In the genomic region with DNA sequence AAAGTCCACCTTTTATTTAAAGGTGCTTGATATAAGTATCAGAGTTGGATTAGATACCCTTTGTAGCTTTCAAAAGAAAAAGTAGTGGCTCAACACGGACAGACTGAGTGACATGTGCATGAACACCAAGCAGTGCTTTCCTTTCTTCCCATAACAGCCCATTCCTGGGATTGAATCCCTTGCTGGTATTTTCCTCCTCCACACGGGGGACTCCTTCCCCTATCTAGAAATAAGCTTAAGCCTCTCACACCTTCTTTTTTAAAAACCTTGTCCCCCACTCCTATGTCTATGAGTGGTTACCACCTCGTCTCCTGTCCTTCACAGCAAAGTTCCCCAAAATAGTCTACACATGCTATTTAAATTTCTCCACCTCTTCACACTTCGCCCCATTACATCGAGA, we compare ENCODE assay signal across 11 cellular contexts. TPM values are rescaled to one million over a fixed set of nuclear protein-coding genes. Genes with fewer than 3 reads are reported as not detected.
DNase-seq lines count a peak whose midpoint lies in the region; ATAC-seq, FAIRE-seq and TF ChIP-seq lines count a peak whose summit lies in the region.
"Had no signal": no experiment of that assay in that cellular context is flagged by ENCODE, and none has a peak within 500 bp of the region (broad histone marks: within the 10 kb centered on the region; RNA-seq: fewer than 3 reads in every experiment).

No MANE protein-coding gene starts in this region.

- in situ Hi-C loops in K562 (cut with MboI): no loop called here

- TF ChIP-seq EP300 in K562 (IDR thresholded peaks at IDR 0.05; ENCODE audit: low read length): no peak

- peak; percentile 39 to 62; a peak in 3 of 4 replicates for TF ChIP-seq RAD21 in K562 (CRISPR knock-in tag; conservative IDR thresholded peaks at IDR 0.05 in 1 of 2, IDR thresholded peaks at IDR 0.05 in 1 of 2)

- no peak for TF ChIP-seq POLR2A in K562 (conservative IDR thresholded peaks at IDR 0.05)

- 60% methylated on average over 5 of the region's 5 CpGs for WGBS in K562 (ENCODE audit: insufficient coverage, low coverage, missing lambda C conversion rate)

- H3K4me1 ChIP-seq in K562 (replicated peaks in 1 of 2; ENCODE audit: control insufficient read depth in 2 of 2, insufficient read depth in 2 of 2, low read length in 2 of 2): peaks cover 0 to 5% of the 10 kb centered on the region in 2 experiments; a peak in 2 of 5 replicates

- H4K20me1 ChIP-seq in K562 (replicated peaks; ENCODE audit: control insufficient read depth, insufficient read depth, low read length): no peaks in the 10 kb centered on the region; the same call in 1 of the 2 replicates

- peaks cover 11% of the 10 kb centered on the region for H3K79me2 ChIP-seq in K562 (ENCODE audit: control insufficient read depth, insufficient read depth, low read length)

- DNase-seq in AG08396 (ENCODE audit: low spot score) (peak; percentile 23), HuH-7 (ENCODE audit: low spot score) (peak; percentile 8), K562 (ENCODE audit: extremely low read depth in 1 of 4, low spot score in 3 of 4) (peak; percentile 9 to 15 (median 12)), left kidney (ENCODE audit: low read depth, low spot score) (peak; percentile 21), NOMO-1 (lab: John Stamatoyannopoulos, UW; ENCODE audit: unreplicated experiment in 2 of 2) (no peak), DMS79 (lab: John Stamatoyannopoulos, UW) (no peak)
- no peak for DNase-seq in effector CD8-positive, alpha-beta T cell (lab: John Stamatoyannopoulos, UW)
- DNase-seq: activated CD8-positive, alpha-beta memory T cell treated with anti-CD3 and anti-CD28 coated beads, Interleukin-2, amount 50 U/mL, for 48 hours; natural killer cell; stimulated activated CD8-positive, alpha-beta memory T cell treated with anti-CD3 and anti-CD28 coated beads, Interleukin-4, amount 100 ng/mL, for 48 hours had no signal

- TF ChIP-seq CTCF in K562 (IDR thresholded peaks at IDR 0.05 in 2 of 3, conservative IDR thresholded peaks at IDR 0.05 in 1 of 3; ENCODE audit: insufficient read depth in 2 of 3, low read depth in 1 of 3, low read length in 3 of 3): peak in 2 of 3 experiments; percentile 21 to 55; a peak in 2 of 6 replicates

- H3K36me3 ChIP-seq in K562 (ENCODE audit: control insufficient read depth, insufficient read depth, low read length): peaks cover 45% of the 10 kb centered on the region; the same call in 2 of the 3 replicates

- FAIRE-seq in K562 (lab: Jason Lieb, UNC): no peak

- BruUV-seq in K562 (replicated peaks; lab: Mats Ljungman, UMichigan): no TSS peak

- H3K9me1 ChIP-seq in K562 (ENCODE audit: control insufficient read depth, insufficient read depth, low read length): no peaks in the 10 kb centered on the region

- no peak overlapping the region for H3K4me3 ChIP-seq in K562

- peak; percentile 20; the same call in 1 of the 3 replicates for ATAC-seq in K562
- no peak for ATAC-seq in GM19328 (IDR thresholded peaks at IDR 0.05; ENCODE audit: unreplicated experiment)
- ATAC-seq: natural killer cell had no signal

- CTCF ChIA-PET in K562 (lab: Yijun Ruan, JAX; ENCODE audit: low intra/inter-chr PET ratio): interaction anchor here (0.7 kb wide), 1 partner anchor 15 kb away, joined by 8 read pairs; no protein-coding TSS in a partner anchor

- H3K27ac ChIP-seq in K562 (ENCODE audit: extremely low read depth, low read depth, low read length): no peak overlapping the region

- H3K9ac ChIP-seq in K562 (ENCODE audit: insufficient read depth in 1 of 2, low read depth in 2 of 2, low read length in 2 of 2): no peak overlapping the region

- intact Hi-C loops in K562 (cut with micrococcal nuclease): no loop called here

- POLR2A ChIA-PET in K562 (lab: Yijun Ruan, JAX): interaction anchor here (0.6 to 0.7 kb wide), 2 partner anchors 11 to 507 kb away, joined by 3 to 7 read pairs; no protein-coding TSS in a partner anchor

- H3K4me2 ChIP-seq in K562 (ENCODE audit: insufficient read depth, low read length): no peak overlapping the region

- no peak overlapping the region for H2AFZ ChIP-seq in K562 (ENCODE audit: low read depth, low read length)

- no peaks in the 10 kb centered on the region for H3K27me3 ChIP-seq in K562 (ENCODE audit: control insufficient read depth in 2 of 2, insufficient read depth in 2 of 2, low read length in 2 of 2)

- no peaks in the 10 kb centered on the region for H3K9me3 ChIP-seq in K562 (replicated peaks; ENCODE audit: control insufficient read depth, insufficient read depth, low read depth, low read length)

TF ChIP-seq in K562, 482 proteins besides CTCF, POLR2A, EP300 and RAD21:
- no peak for TF ChIP-seq TBL1XR1 (IDR thresholded peaks at IDR 0.05; ENCODE audit: low read length in 2 of 2)
- TF ChIP-seq CHD2 (IDR thresholded peaks at IDR 0.05; ENCODE audit: low read depth, low read length): no peak
- TF ChIP-seq ZNF124 (CRISPR knock-in tag; IDR thresholded peaks at IDR 0.05): no peak
- no peak for TF ChIP-seq ZKSCAN8 (CRISPR knock-in tag; IDR thresholded peaks at IDR 0.05)
- no peak for TF ChIP-seq TSC22D4 (tag; IDR thresholded peaks at IDR 0.05)
- TF ChIP-seq NCOA2 (IDR thresholded peaks at IDR 0.05; ENCODE audit: partially characterized antibody in 2 of 2): no peak
- no peak for TF ChIP-seq NR1H2 (CRISPR knock-in tag; IDR thresholded peaks at IDR 0.05)
- TF ChIP-seq TAF1 (IDR thresholded peaks at IDR 0.05; ENCODE audit: control insufficient read depth, extremely low read depth, insufficient read depth, low read length, severe bottlenecking): no peak
- TF ChIP-seq PHTF2 (CRISPR knock-in tag; IDR thresholded peaks at IDR 0.05): no peak
- TF ChIP-seq SNRNP70 (optimal IDR thresholded peaks at IDR 0.05; ENCODE audit: low read depth, low read length): no peak
- TF ChIP-seq POLR2G (IDR thresholded peaks at IDR 0.05; ENCODE audit: low read depth, low read length): no peak
- TF ChIP-seq COPS2 (conservative IDR thresholded peaks at IDR 0.05): no peak

RNA-seq across cellular contexts. Expression of gene AP1S2, which starts 5.1 kb away (rescaled TPM):
- 7.3 and 19.3 TPM in 2 replicates for total RNA-seq in K562 (2011; cell fraction: chromatin; rRNA removed; ENCODE audit: low replicate concordance)
- total RNA-seq in K562 (2011; cell fraction: nucleolus; rRNA removed): 1.5 and 2.8 TPM in 2 replicates
- total RNA-seq in K562 (2011; cell fraction: nucleoplasm; rRNA removed): 6.5 and 14.2 TPM in 2 replicates
- total RNA-seq in K562 (2014; rRNA removed) (24.7 and 26.0 TPM in 2 replicates), K562 (2014; rRNA removed; fragmentation: Illumina TruSeq; extraction: Trizol) (39.7 and 44.9 TPM in 2 replicates), K562 (2015; rRNA removed; fragmentation: Illumina TruSeq; extraction: Trizol) (56.4 and 64.2 TPM in 2 replicates), K562 (2021) (24.0 and 26.2 TPM in 2 replicates)
- polyA plus RNA-seq in K562 (2011; rRNA removed) (15.3 and 25.8 TPM in 2 replicates), K562 (2014; fragmentation: Illumina TruSeq; extraction: Trizol) (25.6 and 37.5 TPM in 2 replicates), K562 (2014; fragmentation: Nextera tagmentation; extraction: Ambion mirVana) (10 to 100 TPM; 11.1 to 13.7 TPM), K562 (2014; rRNA removed) (24.3 and 37.8 TPM in 2 replicates)
- polyA plus RNA-seq in K562 (2011; cell fraction: cytosol; rRNA removed): 3.1 and 7.4 TPM in 2 replicates
- 4.8 and 7.5 TPM in 2 replicates for polyA plus RNA-seq in K562 (2011; cell fraction: nucleus; rRNA removed)
- polyA plus RNA-seq in K562 (2012): 32.1 and 80.1 TPM in 2 replicates
- 25.6 TPM in 2 replicates for polyA minus RNA-seq in K562 (2011; rRNA and poly(A)+ RNA removed)
- 7.1 and 11.5 TPM in 2 replicates for polyA minus RNA-seq in K562 (2011; cell fraction: cytosol; rRNA and poly(A)+ RNA removed)
- 4.4 and 6.7 TPM in 2 replicates for polyA minus RNA-seq in K562 (2011; cell fraction: nucleus; rRNA and poly(A)+ RNA removed)

RNA-seq across cellular contexts. Expression of gene ZRSR2, which starts 59.3 kb away (rescaled TPM):
- 6.6 and 18.6 TPM in 2 replicates for total RNA-seq in K562 (2011; cell fraction: chromatin; rRNA removed; ENCODE audit: low replicate concordance)
- total RNA-seq in K562 (2011; cell fraction: nucleolus; rRNA removed): 4.5 and 6.1 TPM in 2 replicates
- 8.9 and 9.4 TPM in 2 replicates for total RNA-seq in K562 (2011; cell fraction: nucleoplasm; rRNA removed)
- total RNA-seq in K562 (2014; rRNA removed) (5.7 and 8.6 TPM in 2 replicates), K562 (2014; rRNA removed; fragmentation: Illumina TruSeq; extraction: Trizol) (8.6 and 10.4 TPM in 2 replicates), K562 (2015; rRNA removed; fragmentation: Illumina TruSeq; extraction: Trizol) (10.9 and 11.0 TPM in 2 replicates), K562 (2021) (6.3 and 6.7 TPM in 2 replicates)
- polyA plus RNA-seq in K562 (2011; rRNA removed) (10.8 and 11.1 TPM in 2 replicates), K562 (2014; fragmentation: Illumina TruSeq; extraction: Trizol) (16.2 and 19.5 TPM in 2 replicates), K562 (2014; fragmentation: Nextera tagmentation; extraction: Ambion mirVana) (1 to 10 TPM; 3.5 to 6.9 TPM), K562 (2014; rRNA removed) (13.8 and 16.4 TPM in 2 replicates)
- polyA plus RNA-seq in K562 (2011; cell fraction: cytosol; rRNA removed): 1.8 and 4.2 TPM in 2 replicates
- 11.3 and 16.1 TPM in 2 replicates for polyA plus RNA-seq in K562 (2011; cell fraction: nucleus; rRNA removed)
- 9.9 and 11.0 TPM in 2 replicates for polyA plus RNA-seq in K562 (2012)
- 6.1 TPM in 2 replicates for polyA minus RNA-seq in K562 (2011; rRNA and poly(A)+ RNA removed)
- polyA minus RNA-seq in K562 (2011; cell fraction: cytosol; rRNA and poly(A)+ RNA removed): 2.3 TPM in 1 of 2 replicates, not detected in the other
- polyA minus RNA-seq in K562 (2011; cell fraction: nucleus; rRNA and poly(A)+ RNA removed): 2.8 and 5.0 TPM in 2 replicates

Comparison
In these comparisons a context has a peak if more than half of its experiments do, and no peak if none do; other contexts are left out.
1. DNase-seq: peak in AG08396 (single experiment), HuH-7 (single experiment), K562 (4 of 4) and left kidney (single experiment); none in NOMO-1 (0 of 2), DMS79 (single experiment) and effector CD8-positive, alpha-beta T cell (single experiment).